22 cellular contexts compared by ENCODE assay signal in the genomic region with DNA sequence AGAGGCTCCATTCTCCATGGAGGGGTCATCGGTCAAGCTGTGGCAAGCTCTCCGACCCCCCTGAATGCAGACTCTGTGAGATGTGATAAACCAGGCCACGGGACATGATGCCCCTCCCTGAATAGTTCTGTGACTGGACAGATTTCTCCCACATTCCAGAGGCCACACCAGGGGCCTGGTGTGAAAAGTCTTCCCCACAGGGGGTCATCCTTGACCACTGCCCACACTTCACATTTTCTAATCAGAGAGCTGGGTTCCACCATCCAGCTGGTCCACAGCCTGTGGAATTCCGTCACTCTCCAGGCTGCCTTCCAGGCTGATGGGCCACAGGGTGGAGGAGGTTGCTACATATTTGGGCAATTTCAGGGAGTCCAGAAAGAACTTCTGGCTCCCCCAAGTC.
"Had no signal": no experiment of that assay in that cellular context is flagged by ENCODE, and none has a peak within 500 bp of the region (broad histone marks: within the 10 kb centered on the region; RNA-seq: fewer than 3 reads in every experiment).

No MANE protein-coding gene starts in this region.

- H3K27me3 ChIP-seq: body of pancreas, dorsolateral prefrontal cortex, thyroid gland had no signal

- H3K36me3 ChIP-seq: esophagus squamous epithelium, thyroid gland had no signal

- H3K4me3 ChIP-seq: body of pancreas, dorsolateral prefrontal cortex, esophagus squamous epithelium, thyroid gland had no signal

- H3K27me3 Mint-ChIP-seq: activated CD8-positive, alpha-beta memory T cell treated with anti-CD3 and anti-CD28 coated beads, Interleukin-2, amount 10 ng/mL, durations not matched to agents 7 days and 5 days had no signal

- ATAC-seq: activated CD8-positive, alpha-beta memory T cell treated with anti-CD3 and anti-CD28 coated beads, Interleukin-2, amount 10 ng/mL, durations not matched to agents 7 days and 5 days; activated CD8-positive, alpha-beta T cell treated with anti-CD3 and anti-CD28 coated beads for 36 hours; activated naive CD8-positive, alpha-beta T cell treated with anti-CD3 and anti-CD28 coated beads, Interleukin-2, amount 50 U/mL, for 24 hours; body of pancreas; SK-N-SH treated with all-trans-retinoic acid at 6 μM for 48 hours; stimulated activated naive CD8-positive, alpha-beta T cell treated with anti-CD3 and anti-CD28 coated beads, Interleukin-15, Interleukin-2, amounts not matched to agents 100 U/mL and 50 U/mL, for 24 hours had no signal

- H3K36me3 Mint-ChIP-seq: activated CD8-positive, alpha-beta memory T cell treated with anti-CD3 and anti-CD28 coated beads, Interleukin-2, amount 10 ng/mL, durations not matched to agents 7 days and 5 days had no signal

- H3K27ac Mint-ChIP-seq: activated CD4-positive, alpha-beta T cell treated with anti-CD3 and anti-CD28 coated beads, Interleukin-2, amount 10 ng/mL, durations not matched to agents 7 days and 5 days; activated CD8-positive, alpha-beta memory T cell treated with anti-CD3 and anti-CD28 coated beads, Interleukin-2, amount 10 ng/mL, durations not matched to agents 7 days and 5 days; activated CD8-positive, alpha-beta T cell treated with anti-CD3 and anti-CD28 coated beads for 36 hours; activated naive CD8-positive, alpha-beta T cell treated with anti-CD3 and anti-CD28 coated beads, Interleukin-2, amount 50 U/mL, for 24 hours; activated T-helper 1 cell treated with anti-CD3 and anti-CD28 coated beads, Interleukin-12 subunit alpha, Interleukin-12 subunit beta, Interleukin-2, Interleukin-4 antibody, amounts not matched to agents 30 ng/mL and 10 ng/mL and 1 ng/mL, durations not matched to agents 14 hours and 24 hours and 36 hours; endodermal cell; nephron had no signal

- H3K4me3 Mint-ChIP-seq: activated CD4-positive, alpha-beta T cell treated with anti-CD3 and anti-CD28 coated beads, Interleukin-2, amount 10 ng/mL, durations not matched to agents 7 days and 5 days; activated CD8-positive, alpha-beta memory T cell treated with anti-CD3 and anti-CD28 coated beads, Interleukin-2, amount 10 ng/mL, durations not matched to agents 7 days and 5 days; activated CD8-positive, alpha-beta T cell treated with anti-CD3 and anti-CD28 coated beads for 36 hours; activated naive CD8-positive, alpha-beta T cell treated with anti-CD3 and anti-CD28 coated beads, Interleukin-2, amount 50 U/mL, for 24 hours; activated T-helper 1 cell treated with anti-CD3 and anti-CD28 coated beads, Interleukin-12 subunit alpha, Interleukin-12 subunit beta, Interleukin-2, Interleukin-4 antibody, amounts not matched to agents 30 ng/mL and 10 ng/mL and 1 ng/mL, durations not matched to agents 14 hours and 24 hours and 36 hours; endodermal cell; nephron had no signal

- H3K27ac ChIP-seq: body of pancreas, esophagus squamous epithelium, thyroid gland, VCaP had no signal

- DNase-seq: activated CD4-positive, alpha-beta T cell treated with anti-CD3 and anti-CD28 coated beads, Interleukin-2, amount 10 ng/mL, durations not matched to agents 7 days and 5 days; activated CD4-positive, CD25-positive, alpha-beta regulatory T cell treated with anti-CD3 and anti-CD28 coated beads, Interleukin-2, amount 50 U/mL, for 72 hours; activated CD8-positive, alpha-beta memory T cell treated with anti-CD3 and anti-CD28 coated beads, Interleukin-2, amount 10 ng/mL, durations not matched to agents 7 days and 5 days; activated CD8-positive, alpha-beta T cell treated with anti-CD3 and anti-CD28 coated beads for 36 hours; activated gamma-delta T cell; activated naive CD4-positive, alpha-beta T cell treated with anti-CD3 and anti-CD28 coated beads, Interleukin-2, amount 50 U/mL, for 16 hours; activated naive CD8-positive, alpha-beta T cell treated with anti-CD3 and anti-CD28 coated beads, Interleukin-2, amount 50 U/mL, for 24 hours; activated T-cell treated with anti-CD3 and anti-CD28 coated beads for 4 hours; dorsolateral prefrontal cortex; esophagus squamous epithelium; midbrain; occipital lobe; posterior cingulate gyrus; stimulated activated CD4-positive, alpha-beta T cell treated with anti-CD3 and anti-CD28 coated beads, Interleukin-4, amount 100 ng/mL, for 24 hours; stimulated activated naive CD8-positive, alpha-beta T cell treated with anti-CD3 and anti-CD28 coated beads, Interleukin-15, Interleukin-2, amounts not matched to agents 100 U/mL and 50 U/mL, for 24 hours; thyroid gland had no signal

- H3K9me3 Mint-ChIP-seq: activated CD4-positive, alpha-beta T cell treated with anti-CD3 and anti-CD28 coated beads, Interleukin-2, amount 10 ng/mL, durations not matched to agents 7 days and 5 days; activated CD8-positive, alpha-beta T cell treated with anti-CD3 and anti-CD28 coated beads for 36 hours; activated naive CD8-positive, alpha-beta T cell treated with anti-CD3 and anti-CD28 coated beads, Interleukin-2, amount 50 U/mL, for 24 hours; activated T-helper 1 cell treated with anti-CD3 and anti-CD28 coated beads, Interleukin-12 subunit alpha, Interleukin-12 subunit beta, Interleukin-2, Interleukin-4 antibody, amounts not matched to agents 30 ng/mL and 10 ng/mL and 1 ng/mL, durations not matched to agents 14 hours and 24 hours and 36 hours; endodermal cell had no signal

- H3K9me3 ChIP-seq: body of pancreas, esophagus squamous epithelium, thyroid gland had no signal

- H3K4me1 ChIP-seq: body of pancreas had no signal

- H3K4me1 Mint-ChIP-seq: activated CD4-positive, alpha-beta T cell treated with anti-CD3 and anti-CD28 coated beads, Interleukin-2, amount 10 ng/mL, durations not matched to agents 7 days and 5 days; activated CD8-positive, alpha-beta memory T cell treated with anti-CD3 and anti-CD28 coated beads, Interleukin-2, amount 10 ng/mL, durations not matched to agents 7 days and 5 days had no signal
